Comparison of ENCODE assay signal across 1 cellular context in the genomic region with DNA sequence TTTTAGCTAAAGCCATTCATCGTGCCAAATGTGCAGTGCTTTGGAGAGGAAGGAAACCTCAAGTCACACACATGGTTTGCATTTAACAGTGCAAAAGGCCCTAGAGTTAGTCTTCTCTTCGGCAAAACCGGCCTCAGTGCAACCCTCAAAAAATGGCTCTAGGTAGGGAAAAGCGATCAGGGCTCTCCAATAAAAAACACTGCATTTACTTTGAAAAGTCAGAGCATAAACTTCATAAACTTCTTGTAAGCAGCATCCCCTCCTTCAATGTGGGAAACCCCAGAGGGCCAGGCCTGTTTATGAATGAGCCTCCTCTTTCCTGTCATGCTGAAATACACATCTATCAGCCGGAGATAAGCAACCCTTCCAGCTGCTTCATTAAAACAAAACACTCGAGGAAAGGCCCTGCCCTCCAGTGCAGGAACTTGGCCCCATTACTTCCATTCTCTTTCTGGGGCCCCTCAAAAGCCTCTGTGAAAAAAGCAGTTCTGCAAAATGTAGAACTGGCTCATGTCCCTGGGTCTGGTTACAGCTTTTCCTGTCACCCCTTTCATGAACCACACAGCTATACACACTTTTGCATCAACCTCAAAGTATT.
TF ChIP-seq lines count a peak whose summit lies in the region.

No MANE protein-coding gene starts in this region.

TF ChIP-seq in SK-N-SH treated with all-trans-retinoic acid at 6 μM for 48 hours, 23 proteins besides CTCF, POLR2A, EP300 and RAD21 (continued from another document):
- TF ChIP-seq, protein P1, sequence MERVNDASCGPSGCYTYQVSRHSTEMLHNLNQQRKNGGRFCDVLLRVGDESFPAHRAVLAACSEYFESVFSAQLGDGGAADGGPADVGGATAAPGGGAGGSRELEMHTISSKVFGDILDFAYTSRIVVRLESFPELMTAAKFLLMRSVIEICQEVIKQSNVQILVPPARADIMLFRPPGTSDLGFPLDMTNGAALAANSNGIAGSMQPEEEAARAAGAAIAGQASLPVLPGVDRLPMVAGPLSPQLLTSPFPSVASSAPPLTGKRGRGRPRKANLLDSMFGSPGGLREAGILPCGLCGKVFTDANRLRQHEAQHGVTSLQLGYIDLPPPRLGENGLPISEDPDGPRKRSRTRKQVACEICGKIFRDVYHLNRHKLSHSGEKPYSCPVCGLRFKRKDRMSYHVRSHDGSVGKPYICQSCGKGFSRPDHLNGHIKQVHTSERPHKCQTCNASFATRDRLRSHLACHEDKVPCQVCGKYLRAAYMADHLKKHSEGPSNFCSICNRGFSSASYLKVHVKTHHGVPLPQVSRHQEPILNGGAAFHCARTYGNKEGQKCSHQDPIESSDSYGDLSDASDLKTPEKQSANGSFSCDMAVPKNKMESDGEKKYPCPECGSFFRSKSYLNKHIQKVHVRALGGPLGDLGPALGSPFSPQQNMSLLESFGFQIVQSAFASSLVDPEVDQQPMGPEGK (CRISPR knock-in tag; IDR thresholded peaks at IDR 0.05; ENCODE audit: borderline replicate concordance), result no peak
- TF ChIP-seq ZFP30 (CRISPR knock-in tag; IDR thresholded peaks at IDR 0.05) (no peak), OSR1 (CRISPR knock-in tag; IDR thresholded peaks at IDR 0.05) (no peak), TCF4 (CRISPR knock-in tag; IDR thresholded peaks at IDR 0.05; ENCODE audit: borderline replicate concordance) (no peak), POU6F1 (CRISPR knock-in tag; IDR thresholded peaks at IDR 0.05; ENCODE audit: borderline replicate concordance, low read depth) (no peak), CREB5 (CRISPR knock-in tag; IDR thresholded peaks at IDR 0.05; ENCODE audit: low read depth) (no peak), GLIS3 (CRISPR knock-in tag; IDR thresholded peaks at IDR 0.05) (no peak), BACH2 (CRISPR knock-in tag; IDR thresholded peaks at IDR 0.05; ENCODE audit: borderline replicate concordance) (no peak)
TF ChIP-seq in SK-N-SH treated with all-trans-retinoic acid at 6 μM for 48 hours: peak in this region for 0.
